ENCODE assay signal across 14 cellular contexts in genomic region chr10:130160775-130161174, GRCh38. TPM values are rescaled to one million over a fixed set of nuclear protein-coding genes. Genes with fewer than 3 reads are reported as not detected.
DNase-seq lines count a peak whose midpoint lies in the region; ATAC-seq and TF ChIP-seq lines count a peak whose summit lies in the region.
"Had no signal": no experiment of that assay in that cellular context is flagged by ENCODE, and none has a peak within 500 bp of the region (broad histone marks: within the 10 kb centered on the region; RNA-seq: fewer than 3 reads in every experiment).

No MANE protein-coding gene starts in this region.

- CTCF ChIA-PET in activated naive CD4-positive, alpha-beta T cell treated with anti-CD3 and anti-CD28 coated beads, Interleukin-2, amount 10 ng/mL, durations not matched to agents 7 days and 5 days (lab: Charles Lee) = interaction anchor here (3.1 kb wide), 1 partner anchor 18 kb away, joined by 9 read pairs; no protein-coding TSS in a partner anchor

- ATAC-seq in HG02798 (IDR thresholded peaks at IDR 0.05; ENCODE audit: poor library complexity, unreplicated experiment) = peak; percentile 71
- ATAC-seq in activated naive CD8-positive, alpha-beta T cell treated with anti-CD3 and anti-CD28 coated beads, Interleukin-2, amount 50 U/mL, for 24 hours = peak; percentile 54

- WGBS in stomach, 5 donors = 87 to 93% (median 90%) methylated on average over 6 of the region's 6 CpGs

- H3K4me1 ChIP-seq in stomach (peaks cover 0 to 4% (median 0%) of the 10 kb centered on the region in 4 donors), tibial artery (no peaks in the 10 kb centered on the region)
- H3K4me1 ChIP-seq: BLaER1 treated with 17β-estradiol and CSF1 and Interleukin-3, amounts not matched to agents 10 nM and 100 nM had no signal

- no peaks in the 10 kb centered on the region for H3K27me3 ChIP-seq in stomach
- H3K27me3 ChIP-seq in tibial artery = no peaks in the 10 kb centered on the region
- H3K27me3 ChIP-seq: BLaER1 treated with 17β-estradiol and CSF1 and Interleukin-3, amounts not matched to agents 10 nM and 100 nM had no signal

- H3K9me3 Mint-ChIP-seq in activated naive CD4-positive, alpha-beta T cell treated with anti-CD3 and anti-CD28 coated beads, Interleukin-2, amount 10 ng/mL, durations not matched to agents 7 days and 5 days = no peaks in the 10 kb centered on the region
- H3K9me3 Mint-ChIP-seq in activated naive CD8-positive, alpha-beta T cell treated with anti-CD3 and anti-CD28 coated beads, Interleukin-2, amount 50 U/mL, for 24 hours = no peaks in the 10 kb centered on the region
- H3K9me3 Mint-ChIP-seq in type B pancreatic cell = no peaks in the 10 kb centered on the region
- H3K9me3 Mint-ChIP-seq: stimulated activated naive CD8-positive, alpha-beta T cell treated with anti-CD3 and anti-CD28 coated beads, Interleukin-15, Interleukin-2, amounts not matched to agents 100 ng/mL and 50 ng/mL, for 24 hours had no signal

- H3K9me3 ChIP-seq in stomach = no peaks in the 10 kb centered on the region
- no peaks in the 10 kb centered on the region for H3K9me3 ChIP-seq in tibial artery
- H3K9me3 ChIP-seq: BLaER1 treated with 17β-estradiol and CSF1 and Interleukin-3, amounts not matched to agents 10 nM and 100 nM had no signal

- peaks cover 18% of the 10 kb centered on the region for H3K4me1 Mint-ChIP-seq in activated naive CD4-positive, alpha-beta T cell treated with anti-CD3 and anti-CD28 coated beads, Interleukin-2, amount 10 ng/mL, durations not matched to agents 7 days and 5 days
- peaks cover 11% of the 10 kb centered on the region for H3K4me1 Mint-ChIP-seq in activated naive CD8-positive, alpha-beta T cell treated with anti-CD3 and anti-CD28 coated beads, Interleukin-2, amount 50 U/mL, for 24 hours
- no peaks in the 10 kb centered on the region for H3K4me1 Mint-ChIP-seq in type B pancreatic cell (ENCODE audit: unreplicated experiment)

- peaks cover 23 to 63% (median 58%) of the 10 kb centered on the region in 4 donors for H3K36me3 ChIP-seq in stomach
- H3K36me3 ChIP-seq in tibial artery = peaks cover 28 to 49% (median 35%) of the 10 kb centered on the region in 3 donors

- H3K4me3 Mint-ChIP-seq in activated naive CD4-positive, alpha-beta T cell treated with anti-CD3 and anti-CD28 coated beads, Interleukin-2, amount 10 ng/mL, durations not matched to agents 7 days and 5 days = no peak overlapping the region
- no peak overlapping the region for H3K4me3 Mint-ChIP-seq in activated naive CD8-positive, alpha-beta T cell treated with anti-CD3 and anti-CD28 coated beads, Interleukin-2, amount 50 U/mL, for 24 hours
- no peak overlapping the region for H3K4me3 Mint-ChIP-seq in type B pancreatic cell
- H3K4me3 Mint-ChIP-seq: brain; stimulated activated naive CD8-positive, alpha-beta T cell treated with anti-CD3 and anti-CD28 coated beads, Interleukin-15, Interleukin-2, amounts not matched to agents 100 ng/mL and 50 ng/mL, for 24 hours had no signal

- intact Hi-C loops in stomach (cut with DNase I; ENCODE audit: low total_unique reads) (no loop called here), tibial artery (cut with DNase I; ENCODE audit: low total_unique reads) (no loop called here)

- TF ChIP-seq CTCF in type B pancreatic cell (conservative IDR thresholded peaks at IDR 0.05) (peak; percentile 33), stomach (IDR thresholded peaks at IDR 0.05) (no peak), tibial artery (IDR thresholded peaks at IDR 0.05) (no peak)

- no peak overlapping the region for H3K27ac Mint-ChIP-seq in activated naive CD4-positive, alpha-beta T cell treated with anti-CD3 and anti-CD28 coated beads, Interleukin-2, amount 10 ng/mL, durations not matched to agents 7 days and 5 days
- no peak overlapping the region for H3K27ac Mint-ChIP-seq in activated naive CD8-positive, alpha-beta T cell treated with anti-CD3 and anti-CD28 coated beads, Interleukin-2, amount 50 U/mL, for 24 hours
- H3K27ac Mint-ChIP-seq in type B pancreatic cell = no peak overlapping the region
- H3K27ac Mint-ChIP-seq: stimulated activated naive CD8-positive, alpha-beta T cell treated with anti-CD3 and anti-CD28 coated beads, Interleukin-15, Interleukin-2, amounts not matched to agents 100 ng/mL and 50 ng/mL, for 24 hours had no signal

- TF ChIP-seq EP300 in stomach (IDR thresholded peaks at IDR 0.05) = no peak

- no peaks in the 10 kb centered on the region for H3K27me3 Mint-ChIP-seq in activated naive CD4-positive, alpha-beta T cell treated with anti-CD3 and anti-CD28 coated beads, Interleukin-2, amount 10 ng/mL, durations not matched to agents 7 days and 5 days
- no peaks in the 10 kb centered on the region for H3K27me3 Mint-ChIP-seq in activated naive CD8-positive, alpha-beta T cell treated with anti-CD3 and anti-CD28 coated beads, Interleukin-2, amount 50 U/mL, for 24 hours
- no peaks in the 10 kb centered on the region for H3K27me3 Mint-ChIP-seq in type B pancreatic cell
- H3K27me3 Mint-ChIP-seq: brain; stimulated activated naive CD8-positive, alpha-beta T cell treated with anti-CD3 and anti-CD28 coated beads, Interleukin-15, Interleukin-2, amounts not matched to agents 100 ng/mL and 50 ng/mL, for 24 hours had no signal

- TF ChIP-seq POLR2A in stomach (IDR thresholded peaks at IDR 0.05) = no peak

- H3K27ac ChIP-seq in stomach (no peak overlapping the region), tibial artery (no peak overlapping the region)
- H3K27ac ChIP-seq: BLaER1 treated with 17β-estradiol and CSF1 and Interleukin-3, amounts not matched to agents 10 nM and 100 nM had no signal

- H3K36me3 Mint-ChIP-seq in activated naive CD4-positive, alpha-beta T cell treated with anti-CD3 and anti-CD28 coated beads, Interleukin-2, amount 10 ng/mL, durations not matched to agents 7 days and 5 days = peaks cover 33% of the 10 kb centered on the region
- H3K36me3 Mint-ChIP-seq in activated naive CD8-positive, alpha-beta T cell treated with anti-CD3 and anti-CD28 coated beads, Interleukin-2, amount 50 U/mL, for 24 hours (ENCODE audit: low read depth) = peaks cover 43% of the 10 kb centered on the region
- H3K36me3 Mint-ChIP-seq in type B pancreatic cell = peaks cover 15% of the 10 kb centered on the region

- H3K4me3 ChIP-seq in stomach (no peak overlapping the region), tibial artery (no peak overlapping the region)
- H3K4me3 ChIP-seq: BLaER1 treated with 17β-estradiol and CSF1 and Interleukin-3, amounts not matched to agents 10 nM and 100 nM had no signal

- DNase-seq in activated naive CD4-positive, alpha-beta T cell treated with anti-CD3 and anti-CD28 coated beads, Interleukin-2, amount 10 ng/mL, durations not matched to agents 7 days and 5 days = peak; percentile 43
- DNase-seq in activated naive CD4-positive, alpha-beta T cell treated with anti-CD3 and anti-CD28 coated beads, Interleukin-2, amount 50 U/mL, for 16 hours = no peak
- no peak for DNase-seq in activated naive CD8-positive, alpha-beta T cell treated with anti-CD3 and anti-CD28 coated beads, Interleukin-2, amount 50 U/mL, for 24 hours
- no peak for DNase-seq in type B pancreatic cell (ENCODE audit: extremely low spot score, unreplicated experiment)
- no peak for DNase-seq in stomach
- DNase-seq in tibial artery = no peak
- DNase-seq in COR-L47 (lab: John Stamatoyannopoulos, UW) = no peak
- DNase-seq: MM.1S had no signal

RNA-seq across cellular contexts. Expression of gene GLRX3, which starts 24.6 kb away (rescaled TPM):
- total RNA-seq in type B pancreatic cell (ENCODE audit: low replicate concordance) = 73.2 and 77.4 TPM in 2 replicates
- total RNA-seq in stomach = 10 to 100 TPM in 4 of 5 donors, 1 to 10 TPM in 1; 1.2 to 80.5 (median 34.2) TPM
- polyA plus RNA-seq in stomach = 10 to 100 TPM; 59.9 to 80.2 (median 72.0) TPM

RNA-seq across cellular contexts. Expression of gene C10orf143, which starts 50.1 kb away (rescaled TPM):
- total RNA-seq in type B pancreatic cell (ENCODE audit: low replicate concordance) (1.8 and 3.0 TPM in 2 replicates), stomach (1 to 10 TPM in 2 of 5 donors, under 1 TPM in 1, not detected in 2; 0.29 to 1.5 (median 1.3) TPM)
- 10 to 100 TPM in 1 of 3 donors, 1 to 10 TPM in 2; 5.3 to 11.6 (median 7.6) TPM for polyA plus RNA-seq in stomach
- total RNA-seq: glomerular endothelial cell, skeletal muscle tissue had no signal
